In genomic region chr12:2177751-2178150, GRCh38 we compare ENCODE assay signal across 16 cellular contexts.
"Had no signal": no experiment of that assay in that cellular context is flagged by ENCODE, and none has a peak within 500 bp of the region (broad histone marks: within the 10 kb centered on the region; RNA-seq: fewer than 3 reads in every experiment).

No MANE protein-coding gene starts in this region.

- H3K27me3 ChIP-seq: dorsolateral prefrontal cortex, heart left ventricle, neutrophil, tibial artery had no signal

- ATAC-seq: heart left ventricle; naive thymus-derived CD8-positive, alpha-beta T cell; psoas muscle; sciatic nerve; stimulated activated naive CD8-positive, alpha-beta T cell treated with anti-CD3 and anti-CD28 coated beads, Interleukin-15, Interleukin-2, amounts not matched to agents 100 U/mL and 50 U/mL, for 24 hours had no signal

- DNase-seq: cortex of kidney; dorsolateral prefrontal cortex; effector CD8-positive, alpha-beta T cell; foreskin melanocyte; heart left ventricle; kidney glomerular epithelial cell; mammary epithelial cell; naive thymus-derived CD8-positive, alpha-beta T cell; psoas muscle; small intestine; stimulated activated CD4-positive, alpha-beta T cell treated with anti-CD3 and anti-CD28 coated beads, Interleukin-12 subunit alpha, Interleukin-12 subunit beta, amount 100 ng/mL, for 4 hours; stimulated activated CD4-positive, alpha-beta T cell treated with anti-CD3 and anti-CD28 coated beads, Interleukin-2, amount 100 ng/mL, for 48 hours; stimulated activated naive CD8-positive, alpha-beta T cell treated with anti-CD3 and anti-CD28 coated beads, Interleukin-15, Interleukin-2, amounts not matched to agents 100 U/mL and 50 U/mL, for 24 hours; tibial artery had no signal

- H3K27ac ChIP-seq: neutrophil, psoas muscle had no signal

- H3K4me3 ChIP-seq: dorsolateral prefrontal cortex, heart left ventricle, psoas muscle, tibial artery had no signal

- H3K4me1 ChIP-seq: psoas muscle had no signal

- H3K9me3 ChIP-seq: heart left ventricle, neutrophil, psoas muscle, tibial artery had no signal

- H3K36me3 ChIP-seq: neutrophil, tibial artery had no signal
